In the genomic region with DNA sequence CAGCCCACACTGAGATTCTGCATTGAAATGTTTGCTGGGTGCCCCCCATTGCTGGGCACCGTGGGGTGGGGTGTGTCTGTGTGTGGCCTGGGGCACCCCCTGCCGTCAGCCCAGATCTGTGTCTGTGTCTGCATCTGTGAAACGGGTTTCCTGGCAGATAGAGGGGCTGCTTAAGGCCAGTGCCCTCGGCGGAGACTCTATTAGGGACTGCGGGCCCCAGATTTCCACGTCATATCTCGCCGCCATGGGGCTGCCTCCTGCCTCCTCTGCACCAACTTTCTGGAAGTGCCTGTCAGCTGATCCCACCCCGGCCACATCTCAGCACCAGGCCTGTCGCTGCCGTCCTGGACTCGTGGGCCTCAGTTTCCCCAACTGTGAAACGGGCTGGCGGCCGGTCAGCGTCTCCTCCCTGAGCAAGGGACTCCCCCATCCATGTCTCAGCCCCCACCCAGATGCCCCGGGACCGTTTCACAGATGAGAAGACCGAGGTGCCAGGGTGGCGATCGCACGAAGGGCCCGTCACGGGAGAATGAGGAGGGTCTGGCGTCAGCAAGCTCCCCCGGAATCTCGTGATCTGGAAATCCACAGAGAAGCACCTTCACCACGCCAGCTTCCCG, we compare ENCODE assay signal across 13 cellular contexts. TPM values are rescaled to one million over a fixed set of nuclear protein-coding genes. Genes with fewer than 3 reads are reported as not detected.
DNase-seq lines count a peak whose midpoint lies in the region; ATAC-seq, FAIRE-seq and TF ChIP-seq lines count a peak whose summit lies in the region.
"Had no signal": no experiment of that assay in that cellular context is flagged by ENCODE, and none has a peak within 500 bp of the region (broad histone marks: within the 10 kb centered on the region; RNA-seq: fewer than 3 reads in every experiment).

No MANE protein-coding gene starts in this region.

- H4K20me1 ChIP-seq in HepG2 (ENCODE audit: insufficient read depth, low read length) = peaks cover 42% of the 10 kb centered on the region; the same call in 1 of the 2 replicates

- H3K27me3 Mint-ChIP-seq in HFFc6 (ENCODE audit: insufficient read depth) = peaks cover 8% of the 10 kb centered on the region

- WGBS in HepG2 (ENCODE audit: low lambda C conversion rate) = 98% methylated on average over 22 of the region's 30 CpGs

- POLR2A ChIA-PET in HepG2 (lab: Yijun Ruan, JAX) = no interaction called here

- no peak overlapping the region for H3K27ac Mint-ChIP-seq in HFFc6

- no peak overlapping the region for H3K4me2 ChIP-seq in HepG2 (ENCODE audit: low read depth, low read length)

- H3K4me1 Mint-ChIP-seq in HFFc6 (ENCODE audit: low read depth) = peaks cover 7% of the 10 kb centered on the region

- ATAC-seq in GM21515 (IDR thresholded peaks at IDR 0.05; ENCODE audit: unreplicated experiment) (peak; percentile 16), HG03280 (IDR thresholded peaks at IDR 0.05; ENCODE audit: unreplicated experiment) (peak; percentile 20), HepG2 (no peak), GM18873 (IDR thresholded peaks at IDR 0.05; ENCODE audit: low FRiP score, unreplicated experiment) (no peak), HG03469 (IDR thresholded peaks at IDR 0.05; ENCODE audit: unreplicated experiment) (no peak)

- H3K36me3 ChIP-seq in HepG2 (replicated peaks in 1 of 2; ENCODE audit: control insufficient read depth in 1 of 2, insufficient read depth in 2 of 2, low read length in 2 of 2) = peaks cover 18 to 49% of the 10 kb centered on the region in 2 experiments
- no peaks in the 10 kb centered on the region for H3K36me3 ChIP-seq in ascending aorta

- no peak for FAIRE-seq in GM12892 (lab: Jason Lieb, UNC)
- no peak for FAIRE-seq in HepG2 (lab: Jason Lieb, UNC)

- in situ Hi-C loops in HepG2 (cut with HindIII; ENCODE audit: extremely low pct_ligation_motif_present, low pct_unique_long_range_greater_than_20kb) = no loop called here

- no peak overlapping the region for H2AFZ ChIP-seq in HepG2 (ENCODE audit: low read length)

- TF ChIP-seq CTCF in HepG2 (CRISPR knock-in tag; IDR thresholded peaks at IDR 0.05) = no peak
- TF ChIP-seq CTCF in HFFc6 (IDR thresholded peaks at IDR 0.05) = no peak
- TF ChIP-seq CTCF in ascending aorta (IDR thresholded peaks at IDR 0.05) = no peak

- no peak overlapping the region for H3K4me3 ChIP-seq in HepG2 (replicated peaks in 1 of 3; ENCODE audit: insufficient read depth in 1 of 3, low read depth in 2 of 3, low read length in 3 of 3)
- H3K4me3 ChIP-seq in ascending aorta = no peak overlapping the region

- H3K9me3 ChIP-seq in HepG2 (ENCODE audit: low read length) (no peaks in the 10 kb centered on the region), ascending aorta (no peaks in the 10 kb centered on the region)
- H3K9me3 ChIP-seq: BE2C had no signal

- TF ChIP-seq POLR2A in GM12892 (IDR thresholded peaks at IDR 0.05; ENCODE audit: low read depth, low read length) (peak; percentile 6; the same call in 1 of the 2 replicates), HepG2 (IDR thresholded peaks at IDR 0.05; ENCODE audit: insufficient read depth in 1 of 2, low read depth in 2 of 2, low read length in 2 of 2) (no peak)

- no peak overlapping the region for H3K9ac ChIP-seq in HepG2 (ENCODE audit: insufficient read depth, low read depth, low read length)

- H3K27ac ChIP-seq in HepG2 (ENCODE audit: extremely low read length, insufficient read depth, low read length) = no peak overlapping the region
- no peak overlapping the region for H3K27ac ChIP-seq in ascending aorta
- H3K27ac ChIP-seq: RWPE1 had no signal

- peaks cover 70% of the 10 kb centered on the region for H3K79me2 ChIP-seq in HepG2 (ENCODE audit: insufficient read depth, low read length)

- no TSS peak for BruUV-seq in HepG2 (replicated peaks; lab: Mats Ljungman, UMichigan)

- H3K27me3 ChIP-seq in HepG2 (ENCODE audit: control insufficient read depth in 1 of 2, insufficient read depth in 2 of 2, low read length in 2 of 2) = no peaks in the 10 kb centered on the region; a peak in 1 of 5 replicates
- H3K27me3 ChIP-seq in ascending aorta = no peaks in the 10 kb centered on the region
- H3K27me3 ChIP-seq: BE2C had no signal

- TF ChIP-seq RAD21 in HepG2 (CRISPR knock-in tag; IDR thresholded peaks at IDR 0.05) = no peak

- H3K36me3 Mint-ChIP-seq in HFFc6 (ENCODE audit: low read depth) = peaks cover 5% of the 10 kb centered on the region

- intact Hi-C loops in HepG2 (cut with micrococcal nuclease; ENCODE audit: unreplicated experiment) (no loop called here), ascending aorta (cut with DNase I) (no loop called here)

- CTCF ChIA-PET in HepG2 (lab: Yijun Ruan, JAX; ENCODE audit: low intra/inter-chr PET ratio, low total read pairs) = no interaction called here

- H3K4me3 Mint-ChIP-seq in HFFc6 = no peak overlapping the region

- TF ChIP-seq EP300 in HepG2 (IDR thresholded peaks at IDR 0.05; ENCODE audit: low read depth in 2 of 2, low read length in 2 of 2) (no peak), HepG2 (CRISPR knock-in tag; IDR thresholded peaks at IDR 0.05; ENCODE audit: borderline replicate concordance) (no peak)

- DNase-seq in GM12892 (ENCODE audit: insufficient read length) (no peak), HepG2 (ENCODE audit: low spot score) (no peak), HFFc6 (no peak), ascending aorta (ENCODE audit: low spot score in 2 of 2) (no peak)
- DNase-seq: amniotic stem cell; stimulated activated CD4-positive, alpha-beta T cell treated with anti-CD3 and anti-CD28 coated beads, Interleukin-12 subunit alpha, Interleukin-12 subunit beta, amount 100 ng/mL, for 4 hours had no signal

- H3K9me3 Mint-ChIP-seq in HFFc6 = no peaks in the 10 kb centered on the region

- peaks cover 57% of the 10 kb centered on the region for H3K4me1 ChIP-seq in HepG2 (ENCODE audit: insufficient read depth, low read length)
- H3K4me1 ChIP-seq in ascending aorta = no peaks in the 10 kb centered on the region

RNA-seq across cellular contexts. Expression of a gene that starts 21.4 kb away (rescaled TPM):
- 20.7 TPM for polyA plus RNA-seq in GM12892 (2012; ENCODE audit: missing spikeins)
- total RNA-seq in HepG2 (2016; rRNA removed; fragmentation: Illumina TruSeq; extraction: Trizol) (53.8 and 71.3 TPM in 2 replicates), ascending aorta (55.3 TPM)
- 26.5 and 31.5 TPM in 2 replicates for total RNA-seq in HepG2 (2016; cell fraction: cytosol; rRNA removed; fragmentation: Illumina TruSeq; extraction: Trizol; ENCODE audit: low read depth)
- 41.5 and 68.9 TPM in 2 replicates for total RNA-seq in HepG2 (2016; cell fraction: insoluble cytoplasmic fraction; rRNA removed; fragmentation: Illumina TruSeq; extraction: Trizol)
- total RNA-seq in HepG2 (2016; cell fraction: membrane; rRNA removed; fragmentation: Illumina TruSeq; extraction: Trizol) = 56.8 and 62.2 TPM in 2 replicates
- total RNA-seq in HepG2 (2016; cell fraction: nucleus; rRNA removed; fragmentation: Illumina TruSeq; extraction: Trizol) = 35.6 and 47.1 TPM in 2 replicates
- 77.9 and 102 TPM in 2 replicates for polyA plus RNA-seq in HepG2 (2011; rRNA removed)
- 44.7 and 68.0 TPM in 2 replicates for polyA plus RNA-seq in HepG2 (2011; cell fraction: cytosol; rRNA removed)
- 150 and 160 TPM in 2 replicates for polyA plus RNA-seq in HepG2 (2011; cell fraction: nucleus; rRNA removed)
- 78.6 and 99.3 TPM in 2 replicates for polyA plus RNA-seq in HepG2 (2012)
- polyA plus RNA-seq in HepG2 (2016; cell fraction: cytosol; fragmentation: Illumina TruSeq; extraction: Trizol; ENCODE audit: low read depth) = 31.0 and 31.3 TPM in 2 replicates
- polyA plus RNA-seq in HepG2 (2016; cell fraction: insoluble cytoplasmic fraction; fragmentation: Illumina TruSeq; extraction: Trizol; ENCODE audit: low read depth) = 58.1 and 70.4 TPM in 2 replicates
- polyA plus RNA-seq in HepG2 (2016; cell fraction: membrane; fragmentation: Illumina TruSeq; extraction: Trizol; ENCODE audit: low read depth) = 47.1 and 58.2 TPM in 2 replicates
- 76.0 and 89.6 TPM in 2 replicates for polyA plus RNA-seq in HepG2 (2016; cell fraction: nucleus; fragmentation: Illumina TruSeq; extraction: Trizol; ENCODE audit: insufficient read depth, low read depth)
- polyA minus RNA-seq in HepG2 (2011; rRNA and poly(A)+ RNA removed; ENCODE audit: low replicate concordance) = 15.5 and 299 TPM in 2 replicates
- polyA minus RNA-seq in HepG2 (2011; cell fraction: cytosol; rRNA and poly(A)+ RNA removed) = 163 and 199 TPM in 2 replicates
- 48.5 and 77.1 TPM in 2 replicates for polyA minus RNA-seq in HepG2 (2011; cell fraction: nucleus; rRNA and poly(A)+ RNA removed)
- total RNA-seq in HFFc6 (2021; fragmentation: NEBNext Ultra II Directional; extraction: Animal tissue kit (Norgen Biotek cat#: 25700)) = 10 to 100 TPM; 35.1 to 44.2 (median 38.4) TPM

RNA-seq across cellular contexts. Expression of a gene that starts 30.1 kb away (rescaled TPM):
- 0.36 TPM for polyA plus RNA-seq in GM12892 (2012; ENCODE audit: missing spikeins)
- total RNA-seq in HepG2 (2016; rRNA removed; fragmentation: Illumina TruSeq; extraction: Trizol) (3.9 and 10.2 TPM in 2 replicates), ascending aorta (not detected)
- total RNA-seq in HepG2 (2016; cell fraction: cytosol; rRNA removed; fragmentation: Illumina TruSeq; extraction: Trizol; ENCODE audit: low read depth) = 4.7 and 5.1 TPM in 2 replicates
- total RNA-seq in HepG2 (2016; cell fraction: insoluble cytoplasmic fraction; rRNA removed; fragmentation: Illumina TruSeq; extraction: Trizol) = 3.2 and 9.6 TPM in 2 replicates
- total RNA-seq in HepG2 (2016; cell fraction: membrane; rRNA removed; fragmentation: Illumina TruSeq; extraction: Trizol) = 7.1 and 8.6 TPM in 2 replicates
- total RNA-seq in HepG2 (2016; cell fraction: nucleus; rRNA removed; fragmentation: Illumina TruSeq; extraction: Trizol) = 8.2 and 8.4 TPM in 2 replicates
- 1.1 and 1.5 TPM in 2 replicates for polyA plus RNA-seq in HepG2 (2011; rRNA removed)
- polyA plus RNA-seq in HepG2 (2011; cell fraction: cytosol; rRNA removed) = 1.6 and 3.0 TPM in 2 replicates
- polyA plus RNA-seq in HepG2 (2011; cell fraction: nucleus; rRNA removed) = 10.4 and 11.9 TPM in 2 replicates
- 2.8 and 4.0 TPM in 2 replicates for polyA plus RNA-seq in HepG2 (2012)
- polyA plus RNA-seq in HepG2 (2016; cell fraction: cytosol; fragmentation: Illumina TruSeq; extraction: Trizol; ENCODE audit: low read depth) = 3.6 and 4.4 TPM in 2 replicates
- polyA plus RNA-seq in HepG2 (2016; cell fraction: insoluble cytoplasmic fraction; fragmentation: Illumina TruSeq; extraction: Trizol; ENCODE audit: low read depth) = 4.2 and 5.9 TPM in 2 replicates
- 4.5 and 6.0 TPM in 2 replicates for polyA plus RNA-seq in HepG2 (2016; cell fraction: membrane; fragmentation: Illumina TruSeq; extraction: Trizol; ENCODE audit: low read depth)
- 15.3 and 19.1 TPM in 2 replicates for polyA plus RNA-seq in HepG2 (2016; cell fraction: nucleus; fragmentation: Illumina TruSeq; extraction: Trizol; ENCODE audit: insufficient read depth, low read depth)
- 5.9 TPM in 1 of 2 replicates, not detected in the other for polyA minus RNA-seq in HepG2 (2011; rRNA and poly(A)+ RNA removed; ENCODE audit: low replicate concordance)
- 2.4 and 3.7 TPM in 2 replicates for polyA minus RNA-seq in HepG2 (2011; cell fraction: cytosol; rRNA and poly(A)+ RNA removed)
- polyA minus RNA-seq in HepG2 (2011; cell fraction: nucleus; rRNA and poly(A)+ RNA removed) = 0.50 and 0.77 TPM in 2 replicates
- not detected for total RNA-seq in HFFc6 (2021; fragmentation: NEBNext Ultra II Directional; extraction: Animal tissue kit (Norgen Biotek cat#: 25700))
- total RNA-seq: MCF 10A had no signal

RNA-seq across cellular contexts. Expression of a gene that starts 34.2 kb away (rescaled TPM):
- polyA plus RNA-seq in GM12892 (2012; ENCODE audit: missing spikeins) = 25.0 TPM
- total RNA-seq in HepG2 (2016; rRNA removed; fragmentation: Illumina TruSeq; extraction: Trizol) = 21.8 and 26.2 TPM in 2 replicates
- total RNA-seq in HepG2 (2016; cell fraction: cytosol; rRNA removed; fragmentation: Illumina TruSeq; extraction: Trizol; ENCODE audit: low read depth) = 17.5 and 31.0 TPM in 2 replicates
- total RNA-seq in HepG2 (2016; cell fraction: insoluble cytoplasmic fraction; rRNA removed; fragmentation: Illumina TruSeq; extraction: Trizol) = 22.0 and 24.7 TPM in 2 replicates
- total RNA-seq in HepG2 (2016; cell fraction: membrane; rRNA removed; fragmentation: Illumina TruSeq; extraction: Trizol) = 29.7 and 34.2 TPM in 2 replicates
- total RNA-seq in HepG2 (2016; cell fraction: nucleus; rRNA removed; fragmentation: Illumina TruSeq; extraction: Trizol) = 16.4 and 18.7 TPM in 2 replicates
- polyA plus RNA-seq in HepG2 (2011; rRNA removed) = 26.9 and 40.4 TPM in 2 replicates
- polyA plus RNA-seq in HepG2 (2011; cell fraction: cytosol; rRNA removed) = 30.7 and 39.0 TPM in 2 replicates
- 57.8 and 68.0 TPM in 2 replicates for polyA plus RNA-seq in HepG2 (2011; cell fraction: nucleus; rRNA removed)
- 22.6 and 31.3 TPM in 2 replicates for polyA plus RNA-seq in HepG2 (2012)
- 24.5 and 25.3 TPM in 2 replicates for polyA plus RNA-seq in HepG2 (2016; cell fraction: cytosol; fragmentation: Illumina TruSeq; extraction: Trizol; ENCODE audit: low read depth)
- polyA plus RNA-seq in HepG2 (2016; cell fraction: insoluble cytoplasmic fraction; fragmentation: Illumina TruSeq; extraction: Trizol; ENCODE audit: low read depth) = 39.3 and 43.4 TPM in 2 replicates
- 44.4 and 45.0 TPM in 2 replicates for polyA plus RNA-seq in HepG2 (2016; cell fraction: membrane; fragmentation: Illumina TruSeq; extraction: Trizol; ENCODE audit: low read depth)
- 58.7 and 76.5 TPM in 2 replicates for polyA plus RNA-seq in HepG2 (2016; cell fraction: nucleus; fragmentation: Illumina TruSeq; extraction: Trizol; ENCODE audit: insufficient read depth, low read depth)
- polyA minus RNA-seq in HepG2 (2011; rRNA and poly(A)+ RNA removed; ENCODE audit: low replicate concordance) = 15.6 and 40.4 TPM in 2 replicates
- 11.7 and 15.6 TPM in 2 replicates for polyA minus RNA-seq in HepG2 (2011; cell fraction: cytosol; rRNA and poly(A)+ RNA removed)
- 8.1 and 9.8 TPM in 2 replicates for polyA minus RNA-seq in HepG2 (2011; cell fraction: nucleus; rRNA and poly(A)+ RNA removed)
- total RNA-seq in HFFc6 (2021; fragmentation: NEBNext Ultra II Directional; extraction: Animal tissue kit (Norgen Biotek cat#: 25700)) = 10 to 100 TPM; 41.9 to 53.4 (median 45.9) TPM
- total RNA-seq in ascending aorta = 81.5 TPM

RNA-seq across cellular contexts. Expression of a gene that starts 36.9 kb away (rescaled TPM):
- polyA plus RNA-seq in GM12892 (2012; ENCODE audit: missing spikeins) = 14.6 TPM
- total RNA-seq in HepG2 (2016; rRNA removed; fragmentation: Illumina TruSeq; extraction: Trizol) = 47.6 and 49.7 TPM in 2 replicates
- total RNA-seq in HepG2 (2016; cell fraction: cytosol; rRNA removed; fragmentation: Illumina TruSeq; extraction: Trizol; ENCODE audit: low read depth) = 26.1 and 29.1 TPM in 2 replicates
- total RNA-seq in HepG2 (2016; cell fraction: insoluble cytoplasmic fraction; rRNA removed; fragmentation: Illumina TruSeq; extraction: Trizol) = 48.0 and 48.9 TPM in 2 replicates
- total RNA-seq in HepG2 (2016; cell fraction: membrane; rRNA removed; fragmentation: Illumina TruSeq; extraction: Trizol) = 31.0 and 31.9 TPM in 2 replicates
- total RNA-seq in HepG2 (2016; cell fraction: nucleus; rRNA removed; fragmentation: Illumina TruSeq; extraction: Trizol) = 29.6 and 30.6 TPM in 2 replicates
- polyA plus RNA-seq in HepG2 (2011; rRNA removed) = 36.4 and 44.6 TPM in 2 replicates
- polyA plus RNA-seq in HepG2 (2011; cell fraction: cytosol; rRNA removed) = 25.5 and 56.5 TPM in 2 replicates
- polyA plus RNA-seq in HepG2 (2011; cell fraction: nucleus; rRNA removed) = 182 and 212 TPM in 2 replicates
- 32.8 and 36.1 TPM in 2 replicates for polyA plus RNA-seq in HepG2 (2012)
- polyA plus RNA-seq in HepG2 (2016; cell fraction: cytosol; fragmentation: Illumina TruSeq; extraction: Trizol; ENCODE audit: low read depth) = 33.6 and 34.5 TPM in 2 replicates
- polyA plus RNA-seq in HepG2 (2016; cell fraction: insoluble cytoplasmic fraction; fragmentation: Illumina TruSeq; extraction: Trizol; ENCODE audit: low read depth) = 54.6 and 65.2 TPM in 2 replicates
- 27.0 and 27.2 TPM in 2 replicates for polyA plus RNA-seq in HepG2 (2016; cell fraction: membrane; fragmentation: Illumina TruSeq; extraction: Trizol; ENCODE audit: low read depth)
- polyA plus RNA-seq in HepG2 (2016; cell fraction: nucleus; fragmentation: Illumina TruSeq; extraction: Trizol; ENCODE audit: insufficient read depth, low read depth) = 69.0 and 72.3 TPM in 2 replicates
- 59.9 and 104 TPM in 2 replicates for polyA minus RNA-seq in HepG2 (2011; rRNA and poly(A)+ RNA removed; ENCODE audit: low replicate concordance)
- polyA minus RNA-seq in HepG2 (2011; cell fraction: cytosol; rRNA and poly(A)+ RNA removed) = 40.3 and 49.5 TPM in 2 replicates
- polyA minus RNA-seq in HepG2 (2011; cell fraction: nucleus; rRNA and poly(A)+ RNA removed) = 29.6 and 30.8 TPM in 2 replicates
- 10 to 100 TPM; 47.5 to 55.8 (median 51.3) TPM for total RNA-seq in HFFc6 (2021; fragmentation: NEBNext Ultra II Directional; extraction: Animal tissue kit (Norgen Biotek cat#: 25700))
- 65.7 TPM for total RNA-seq in ascending aorta

RNA-seq across cellular contexts. Expression of a gene that starts 53.0 kb away (rescaled TPM):
- not detected for polyA plus RNA-seq in GM12892 (2012; ENCODE audit: missing spikeins)
- total RNA-seq in HepG2 (2016; rRNA removed; fragmentation: Illumina TruSeq; extraction: Trizol) = 0.07 TPM in 1 of 2 replicates, not detected in the other
- not detected in 2 replicates for total RNA-seq in HepG2 (2016; cell fraction: cytosol; rRNA removed; fragmentation: Illumina TruSeq; extraction: Trizol; ENCODE audit: low read depth)
- 0.17 TPM in 1 of 2 replicates, not detected in the other for total RNA-seq in HepG2 (2016; cell fraction: insoluble cytoplasmic fraction; rRNA removed; fragmentation: Illumina TruSeq; extraction: Trizol)
- total RNA-seq in HepG2 (2016; cell fraction: membrane; rRNA removed; fragmentation: Illumina TruSeq; extraction: Trizol) = not detected in 2 replicates
- total RNA-seq in HepG2 (2016; cell fraction: nucleus; rRNA removed; fragmentation: Illumina TruSeq; extraction: Trizol) = 0.28 TPM in 1 of 2 replicates, not detected in the other
- 0.20 and 0.34 TPM in 2 replicates for polyA plus RNA-seq in HepG2 (2011; rRNA removed)
- 0.15 and 0.47 TPM in 2 replicates for polyA plus RNA-seq in HepG2 (2011; cell fraction: cytosol; rRNA removed)
- polyA plus RNA-seq in HepG2 (2011; cell fraction: nucleus; rRNA removed) = 2.8 and 7.1 TPM in 2 replicates
- polyA plus RNA-seq in HepG2 (2012) = 0.23 and 0.28 TPM in 2 replicates
- not detected in 2 replicates for polyA plus RNA-seq in HepG2 (2016; cell fraction: cytosol; fragmentation: Illumina TruSeq; extraction: Trizol; ENCODE audit: low read depth)
- polyA plus RNA-seq in HepG2 (2016; cell fraction: insoluble cytoplasmic fraction; fragmentation: Illumina TruSeq; extraction: Trizol; ENCODE audit: low read depth) = not detected in 2 replicates
- polyA plus RNA-seq in HepG2 (2016; cell fraction: membrane; fragmentation: Illumina TruSeq; extraction: Trizol; ENCODE audit: low read depth) = not detected in 2 replicates
- polyA plus RNA-seq in HepG2 (2016; cell fraction: nucleus; fragmentation: Illumina TruSeq; extraction: Trizol; ENCODE audit: insufficient read depth, low read depth) = 0.27 and 0.38 TPM in 2 replicates
- polyA minus RNA-seq in HepG2 (2011; rRNA and poly(A)+ RNA removed; ENCODE audit: low replicate concordance) = 0.42 TPM in 1 of 2 replicates, not detected in the other
- polyA minus RNA-seq in HepG2 (2011; cell fraction: cytosol; rRNA and poly(A)+ RNA removed) = not detected in 2 replicates
- 0.13 and 0.37 TPM in 2 replicates for polyA minus RNA-seq in HepG2 (2011; cell fraction: nucleus; rRNA and poly(A)+ RNA removed)
- total RNA-seq in HFFc6 (2021; fragmentation: NEBNext Ultra II Directional; extraction: Animal tissue kit (Norgen Biotek cat#: 25700)) = under 1 TPM; 0.34 to 0.66 (median 0.41) TPM
- not detected for total RNA-seq in ascending aorta
- total RNA-seq: MCF 10A had no signal

Comparison
In these comparisons a context has a peak if more than half of its experiments do, and no peak if none do; other contexts are left out.
1. ATAC-seq: peak in GM21515 (single experiment) and HG03280 (single experiment); none in HepG2 (single experiment), GM18873 (single experiment) and HG03469 (single experiment).